Comparison of ENCODE assay signal across 1 cellular context in the genomic region with DNA sequence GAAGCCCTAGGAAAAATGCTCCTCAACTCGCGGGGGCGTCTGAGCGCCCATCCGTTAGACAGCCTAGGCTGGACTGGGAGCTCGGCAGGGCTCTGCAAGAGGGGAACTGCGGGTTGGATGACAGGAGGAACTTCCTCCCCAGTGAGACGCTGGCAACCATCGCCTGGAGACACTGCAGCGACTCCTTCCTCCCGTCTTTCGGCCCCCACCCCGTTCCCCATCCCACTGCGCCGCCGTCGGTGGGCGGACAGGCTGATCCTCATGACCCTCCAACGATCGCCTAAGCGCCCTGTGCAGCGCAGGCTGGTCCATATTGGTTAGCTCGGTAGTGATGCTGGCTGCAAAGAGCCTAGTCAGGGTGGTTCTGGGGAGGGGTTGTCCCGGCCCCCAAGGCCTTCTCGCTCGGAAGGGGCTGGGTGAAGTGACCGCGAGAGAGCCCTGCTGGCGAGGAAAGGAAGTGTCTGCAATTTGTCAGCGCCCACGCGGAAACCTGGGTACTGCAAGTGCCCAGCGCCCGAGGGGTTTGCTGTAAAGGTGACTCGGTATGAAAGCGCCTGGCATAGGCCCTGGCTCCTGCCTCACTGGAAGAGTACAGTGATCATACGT.
TF ChIP-seq lines count a peak whose summit lies in the region.

No MANE protein-coding gene starts in this region.

TF ChIP-seq in K562, 482 proteins besides CTCF, POLR2A, EP300 and RAD21 (continued from another document):
- TF ChIP-seq, protein P1, sequence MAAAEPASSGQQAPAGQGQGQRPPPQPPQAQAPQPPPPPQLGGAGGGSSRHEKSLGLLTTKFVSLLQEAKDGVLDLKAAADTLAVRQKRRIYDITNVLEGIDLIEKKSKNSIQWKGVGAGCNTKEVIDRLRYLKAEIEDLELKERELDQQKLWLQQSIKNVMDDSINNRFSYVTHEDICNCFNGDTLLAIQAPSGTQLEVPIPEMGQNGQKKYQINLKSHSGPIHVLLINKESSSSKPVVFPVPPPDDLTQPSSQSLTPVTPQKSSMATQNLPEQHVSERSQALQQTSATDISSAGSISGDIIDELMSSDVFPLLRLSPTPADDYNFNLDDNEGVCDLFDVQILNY (CRISPR knock-in tag; IDR thresholded peaks at IDR 0.05) = no peak
- TF ChIP-seq ZNF766 (CRISPR knock-in tag; conservative IDR thresholded peaks at IDR 0.05) = no peak
- TF ChIP-seq SOX6 (IDR thresholded peaks at IDR 0.05) = no peak
- TF ChIP-seq, protein P2, sequence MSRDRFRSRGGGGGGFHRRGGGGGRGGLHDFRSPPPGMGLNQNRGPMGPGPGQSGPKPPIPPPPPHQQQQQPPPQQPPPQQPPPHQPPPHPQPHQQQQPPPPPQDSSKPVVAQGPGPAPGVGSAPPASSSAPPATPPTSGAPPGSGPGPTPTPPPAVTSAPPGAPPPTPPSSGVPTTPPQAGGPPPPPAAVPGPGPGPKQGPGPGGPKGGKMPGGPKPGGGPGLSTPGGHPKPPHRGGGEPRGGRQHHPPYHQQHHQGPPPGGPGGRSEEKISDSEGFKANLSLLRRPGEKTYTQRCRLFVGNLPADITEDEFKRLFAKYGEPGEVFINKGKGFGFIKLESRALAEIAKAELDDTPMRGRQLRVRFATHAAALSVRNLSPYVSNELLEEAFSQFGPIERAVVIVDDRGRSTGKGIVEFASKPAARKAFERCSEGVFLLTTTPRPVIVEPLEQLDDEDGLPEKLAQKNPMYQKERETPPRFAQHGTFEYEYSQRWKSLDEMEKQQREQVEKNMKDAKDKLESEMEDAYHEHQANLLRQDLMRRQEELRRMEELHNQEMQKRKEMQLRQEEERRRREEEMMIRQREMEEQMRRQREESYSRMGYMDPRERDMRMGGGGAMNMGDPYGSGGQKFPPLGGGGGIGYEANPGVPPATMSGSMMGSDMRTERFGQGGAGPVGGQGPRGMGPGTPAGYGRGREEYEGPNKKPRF (IDR thresholded peaks at IDR 0.05; ENCODE audit: low read depth, low read length) = no peak
- no peak for TF ChIP-seq IRF2 (CRISPR knock-in tag; IDR thresholded peaks at IDR 0.05)
- TF ChIP-seq FOXK2 (conservative IDR thresholded peaks at IDR 0.05 in 1 of 2, IDR thresholded peaks at IDR 0.05 in 1 of 2; ENCODE audit: low read depth in 2 of 2) = no peak
- no peak for TF ChIP-seq NFE2L1 (tag; IDR thresholded peaks at IDR 0.05; ENCODE audit: borderline replicate concordance, low read depth)
- no peak for TF ChIP-seq TSC22D4 (tag; IDR thresholded peaks at IDR 0.05)
- no peak for TF ChIP-seq ERF (CRISPR knock-in tag; IDR thresholded peaks at IDR 0.05)
- TF ChIP-seq SNRNP70 (optimal IDR thresholded peaks at IDR 0.05; ENCODE audit: low read depth, low read length) = no peak
- TF ChIP-seq MBD2 (IDR thresholded peaks at IDR 0.05; ENCODE audit: borderline replicate concordance, low read depth) = no peak
- no peak for TF ChIP-seq DPF2 (IDR thresholded peaks at IDR 0.05)
- no peak for TF ChIP-seq NR2C1 (IDR thresholded peaks at IDR 0.05)
- TF ChIP-seq NR2C1 (tag; IDR thresholded peaks at IDR 0.05) = no peak
- TF ChIP-seq DACH1 (IDR thresholded peaks at IDR 0.05; ENCODE audit: partially characterized antibody) = no peak
- TF ChIP-seq, protein P3, sequence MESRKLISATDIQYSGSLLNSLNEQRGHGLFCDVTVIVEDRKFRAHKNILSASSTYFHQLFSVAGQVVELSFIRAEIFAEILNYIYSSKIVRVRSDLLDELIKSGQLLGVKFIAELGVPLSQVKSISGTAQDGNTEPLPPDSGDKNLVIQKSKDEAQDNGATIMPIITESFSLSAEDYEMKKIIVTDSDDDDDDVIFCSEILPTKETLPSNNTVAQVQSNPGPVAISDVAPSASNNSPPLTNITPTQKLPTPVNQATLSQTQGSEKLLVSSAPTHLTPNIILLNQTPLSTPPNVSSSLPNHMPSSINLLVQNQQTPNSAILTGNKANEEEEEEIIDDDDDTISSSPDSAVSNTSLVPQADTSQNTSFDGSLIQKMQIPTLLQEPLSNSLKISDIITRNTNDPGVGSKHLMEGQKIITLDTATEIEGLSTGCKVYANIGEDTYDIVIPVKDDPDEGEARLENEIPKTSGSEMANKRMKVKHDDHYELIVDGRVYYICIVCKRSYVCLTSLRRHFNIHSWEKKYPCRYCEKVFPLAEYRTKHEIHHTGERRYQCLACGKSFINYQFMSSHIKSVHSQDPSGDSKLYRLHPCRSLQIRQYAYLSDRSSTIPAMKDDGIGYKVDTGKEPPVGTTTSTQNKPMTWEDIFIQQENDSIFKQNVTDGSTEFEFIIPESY (CRISPR knock-in tag; IDR thresholded peaks at IDR 0.05) = peak; percentile 96
- no peak for TF ChIP-seq RBM15 (IDR thresholded peaks at IDR 0.05; ENCODE audit: insufficient read depth, low read length)
- no peak for TF ChIP-seq MTA3 (IDR thresholded peaks at IDR 0.05; ENCODE audit: borderline replicate concordance)
- TF ChIP-seq ZNF696 (CRISPR knock-in tag; conservative IDR thresholded peaks at IDR 0.05) = no peak
- TF ChIP-seq, protein P4, sequence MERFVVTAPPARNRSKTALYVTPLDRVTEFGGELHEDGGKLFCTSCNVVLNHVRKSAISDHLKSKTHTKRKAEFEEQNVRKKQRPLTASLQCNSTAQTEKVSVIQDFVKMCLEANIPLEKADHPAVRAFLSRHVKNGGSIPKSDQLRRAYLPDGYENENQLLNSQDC (CRISPR knock-in tag; IDR thresholded peaks at IDR 0.05) = no peak
- no peak for TF ChIP-seq ZNF699 (CRISPR knock-in tag; IDR thresholded peaks at IDR 0.05; ENCODE audit: insufficient replicate concordance)
- TF ChIP-seq EGR1 (conservative IDR thresholded peaks at IDR 0.05) = peak; percentile 49
- no peak for TF ChIP-seq XRCC3 (IDR thresholded peaks at IDR 0.05)
- no peak for TF ChIP-seq CC2D1A (IDR thresholded peaks at IDR 0.05)
- TF ChIP-seq PCBP2 (IDR thresholded peaks at IDR 0.05; ENCODE audit: low read depth, low read length, poor library complexity, severe bottlenecking) = no peak
- no peak for TF ChIP-seq ZNF184 (CRISPR knock-in tag; IDR thresholded peaks at IDR 0.05)
- TF ChIP-seq CBX1 (IDR thresholded peaks at IDR 0.05; ENCODE audit: low read depth) = no peak
- no peak for TF ChIP-seq TCF7 (IDR thresholded peaks at IDR 0.05; ENCODE audit: borderline replicate concordance)
